ENCODE assay signal across 21 cellular contexts in the genomic region with DNA sequence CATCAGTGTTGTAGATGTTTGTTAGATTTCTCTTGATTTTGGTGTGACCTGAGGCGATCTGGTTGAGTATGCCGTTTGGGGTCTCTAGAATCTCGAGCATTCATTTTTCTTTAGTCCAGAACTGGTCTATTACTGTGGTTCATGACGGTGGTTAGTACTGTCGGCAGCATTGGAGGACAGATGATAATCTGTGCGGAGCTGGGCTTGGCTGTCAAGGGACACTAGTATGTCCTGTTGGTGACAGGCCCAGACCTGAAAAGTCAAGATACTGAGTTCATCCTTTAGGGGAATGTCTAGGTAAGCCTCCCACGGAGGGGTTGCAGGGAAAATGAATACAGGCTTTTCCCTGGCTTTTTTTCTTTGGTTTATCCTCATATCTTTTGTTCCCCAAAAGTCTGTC. TPM values are rescaled to one million over a fixed set of nuclear protein-coding genes. Genes with fewer than 3 reads are reported as not detected.
DNase-seq lines count a peak whose midpoint lies in the region; ATAC-seq, FAIRE-seq and TF ChIP-seq lines count a peak whose summit lies in the region.
"Had no signal": no experiment of that assay in that cellular context is flagged by ENCODE, and none has a peak within 500 bp of the region (broad histone marks: within the 10 kb centered on the region; RNA-seq: fewer than 3 reads in every experiment).

No MANE protein-coding gene starts in this region.

- CTCF ChIA-PET in activated CD4-positive, alpha-beta T cell treated with anti-CD3 and anti-CD28 coated beads, Interleukin-2, amount 10 ng/mL, durations not matched to agents 7 days and 5 days (lab: Charles Lee): interaction anchor here (0.8 to 0.9 kb wide), 2 partner anchors 9 to 14 kb away, joined by 3 read pairs; no protein-coding TSS in a partner anchor
- CTCF ChIA-PET in WTC11 (lab: Charles Lee): interaction anchor here (2.0 kb wide), 1 partner anchor 27 kb away, joined by 6 read pairs; no protein-coding TSS in a partner anchor

- H3K36me3 Mint-ChIP-seq in activated CD4-positive, alpha-beta T cell treated with anti-CD3 and anti-CD28 coated beads, Interleukin-2, amount 10 ng/mL, durations not matched to agents 24 days and 14 days (ENCODE audit: low read depth): peaks cover 9% of the 10 kb centered on the region
- H3K36me3 Mint-ChIP-seq in activated CD4-positive, alpha-beta T cell treated with anti-CD3 and anti-CD28 coated beads, Interleukin-2, amount 10 ng/mL, durations not matched to agents 7 days and 5 days (ENCODE audit: low read depth): peaks cover 13% of the 10 kb centered on the region
- H3K36me3 Mint-ChIP-seq in WTC11 (no peaks in the 10 kb centered on the region), immature natural killer cell (peaks cover 6 to 12% (median 8%) of the 10 kb centered on the region in 3 donors)

- H3K4me3 Mint-ChIP-seq in activated CD4-positive, alpha-beta T cell treated with anti-CD3 and anti-CD28 coated beads, Interleukin-2, amount 10 ng/mL, durations not matched to agents 24 days and 14 days: no peak overlapping the region
- no peak overlapping the region for H3K4me3 Mint-ChIP-seq in activated CD4-positive, alpha-beta T cell treated with anti-CD3 and anti-CD28 coated beads, Interleukin-2, amount 10 ng/mL, durations not matched to agents 7 days and 5 days
- no peak overlapping the region for H3K4me3 Mint-ChIP-seq in WTC11
- no peak overlapping the region for H3K4me3 Mint-ChIP-seq in immature natural killer cell
- H3K4me3 Mint-ChIP-seq: B cell; CD4-positive, alpha-beta T cell; CD8-positive, alpha-beta T cell had no signal

- no peaks in the 10 kb centered on the region for H3K27me3 Mint-ChIP-seq in activated CD4-positive, alpha-beta T cell treated with anti-CD3 and anti-CD28 coated beads, Interleukin-2, amount 10 ng/mL, durations not matched to agents 24 days and 14 days
- no peaks in the 10 kb centered on the region for H3K27me3 Mint-ChIP-seq in activated CD4-positive, alpha-beta T cell treated with anti-CD3 and anti-CD28 coated beads, Interleukin-2, amount 10 ng/mL, durations not matched to agents 7 days and 5 days
- no peaks in the 10 kb centered on the region for H3K27me3 Mint-ChIP-seq in WTC11 (ENCODE audit: low read depth)
- H3K27me3 Mint-ChIP-seq in immature natural killer cell (ENCODE audit: low read depth in 3 of 3): peaks cover 0 to 2% (median 0%) of the 10 kb centered on the region in 3 donors
- H3K27me3 Mint-ChIP-seq: B cell; CD4-positive, alpha-beta T cell had no signal

- POLR2A ChIA-PET in activated CD4-positive, alpha-beta T cell treated with anti-CD3 and anti-CD28 coated beads, Interleukin-2, amount 10 ng/mL, durations not matched to agents 7 days and 5 days (lab: Charles Lee): no interaction called here
- POLR2A ChIA-PET in WTC11 (lab: Charles Lee): no interaction called here

- ATAC-seq in WTC11: no peak
- no peak for ATAC-seq in HG02623 (IDR thresholded peaks at IDR 0.05; ENCODE audit: unreplicated experiment)
- ATAC-seq in HG03460 (IDR thresholded peaks at IDR 0.05; ENCODE audit: unreplicated experiment): no peak
- ATAC-seq: A549; CD8-positive, alpha-beta T cell had no signal

- no peak for DNase-seq in activated CD4-positive, alpha-beta T cell treated with anti-CD3 and anti-CD28 coated beads, Interleukin-2, amount 10 ng/mL, durations not matched to agents 24 days and 14 days
- DNase-seq in activated CD4-positive, alpha-beta T cell treated with anti-CD3 and anti-CD28 coated beads, Interleukin-2, amount 10 ng/mL, durations not matched to agents 7 days and 5 days: no peak
- no peak for DNase-seq in WTC11 (ENCODE audit: low spot score)
- DNase-seq in bronchial epithelial cell (ENCODE audit: low read depth): no peak
- DNase-seq in immature natural killer cell: no peak
- DNase-seq in KG1 (lab: John Stamatoyannopoulos, UW): no peak
- DNase-seq: AML-193; Caco-2; Calu3; CD4-positive, alpha-beta T cell; DMS79 treated with DMSO at 0.1 percent for 48 hours; GF-D8 had no signal

- H3K27me3 ChIP-seq in bronchial epithelial cell (ENCODE audit: control insufficient read depth, insufficient read depth, low read length): no peaks in the 10 kb centered on the region
- H3K27me3 ChIP-seq: BLaER1 treated with 17β-estradiol and CSF1 and Interleukin-3, amounts not matched to agents 10 nM and 100 nM had no signal

- peak; percentile 66 for FAIRE-seq in bronchial epithelial cell (lab: Jason Lieb, UNC)
- FAIRE-seq: A549, D721Med, G401.6, GM12891 had no signal

- H3K4me3 ChIP-seq in bronchial epithelial cell (ENCODE audit: low read depth, low read length): no peak overlapping the region
- H3K4me3 ChIP-seq: A549; BLaER1 treated with 17β-estradiol and CSF1 and Interleukin-3, amounts not matched to agents 10 nM and 100 nM had no signal

- TF ChIP-seq CTCF in WTC11 (IDR thresholded peaks at IDR 0.05): no peak
- no peak for TF ChIP-seq CTCF in bronchial epithelial cell (IDR thresholded peaks at IDR 0.05; ENCODE audit: insufficient read depth, low read length, severe bottlenecking)

- H3K36me3 ChIP-seq in bronchial epithelial cell (ENCODE audit: control insufficient read depth, insufficient read depth, low read length): peaks cover 4% of the 10 kb centered on the region

- peak overlapping the region; percentile 0 for H3K27ac Mint-ChIP-seq in activated CD4-positive, alpha-beta T cell treated with anti-CD3 and anti-CD28 coated beads, Interleukin-2, amount 10 ng/mL, durations not matched to agents 24 days and 14 days
- no peak overlapping the region for H3K27ac Mint-ChIP-seq in activated CD4-positive, alpha-beta T cell treated with anti-CD3 and anti-CD28 coated beads, Interleukin-2, amount 10 ng/mL, durations not matched to agents 7 days and 5 days
- H3K27ac Mint-ChIP-seq in WTC11 (peak overlapping the region; percentile 1; the same call in 1 of the 2 replicates), immature natural killer cell (peak overlapping the region in 4 of 6 donors; percentile 2 to 56 (median 5))
- H3K27ac Mint-ChIP-seq: B cell; CD4-positive, alpha-beta T cell; CD8-positive, alpha-beta T cell had no signal

- peaks cover 16% of the 10 kb centered on the region for H3K4me1 Mint-ChIP-seq in activated CD4-positive, alpha-beta T cell treated with anti-CD3 and anti-CD28 coated beads, Interleukin-2, amount 10 ng/mL, durations not matched to agents 24 days and 14 days
- peaks cover 4% of the 10 kb centered on the region for H3K4me1 Mint-ChIP-seq in activated CD4-positive, alpha-beta T cell treated with anti-CD3 and anti-CD28 coated beads, Interleukin-2, amount 10 ng/mL, durations not matched to agents 7 days and 5 days
- peaks cover 62% of the 10 kb centered on the region for H3K4me1 Mint-ChIP-seq in WTC11
- H3K4me1 Mint-ChIP-seq in immature natural killer cell: peaks cover 17 to 24% of the 10 kb centered on the region in 2 donors

- H3K9me3 Mint-ChIP-seq in activated CD4-positive, alpha-beta T cell treated with anti-CD3 and anti-CD28 coated beads, Interleukin-2, amount 10 ng/mL, durations not matched to agents 24 days and 14 days: no peaks in the 10 kb centered on the region
- H3K9me3 Mint-ChIP-seq in activated CD4-positive, alpha-beta T cell treated with anti-CD3 and anti-CD28 coated beads, Interleukin-2, amount 10 ng/mL, durations not matched to agents 7 days and 5 days: no peaks in the 10 kb centered on the region
- H3K9me3 Mint-ChIP-seq in WTC11: no peaks in the 10 kb centered on the region
- H3K9me3 Mint-ChIP-seq in immature natural killer cell: no peaks in the 10 kb centered on the region
- H3K9me3 Mint-ChIP-seq: CD4-positive, alpha-beta T cell; CD8-positive, alpha-beta T cell had no signal

- intact Hi-C loops in activated CD4-positive, alpha-beta T cell treated with anti-CD3 and anti-CD28 coated beads, Interleukin-2, amount 10 ng/mL, durations not matched to agents 24 days and 14 days (cut with micrococcal nuclease): no loop called here

TF ChIP-seq in WTC11, 78 proteins besides CTCF, POLR2A, EP300 and RAD21 (continues in another document):
- no peak for TF ChIP-seq NFE2L1 (CRISPR knock-in tag; IDR thresholded peaks at IDR 0.05)
- TF ChIP-seq, protein P1, sequence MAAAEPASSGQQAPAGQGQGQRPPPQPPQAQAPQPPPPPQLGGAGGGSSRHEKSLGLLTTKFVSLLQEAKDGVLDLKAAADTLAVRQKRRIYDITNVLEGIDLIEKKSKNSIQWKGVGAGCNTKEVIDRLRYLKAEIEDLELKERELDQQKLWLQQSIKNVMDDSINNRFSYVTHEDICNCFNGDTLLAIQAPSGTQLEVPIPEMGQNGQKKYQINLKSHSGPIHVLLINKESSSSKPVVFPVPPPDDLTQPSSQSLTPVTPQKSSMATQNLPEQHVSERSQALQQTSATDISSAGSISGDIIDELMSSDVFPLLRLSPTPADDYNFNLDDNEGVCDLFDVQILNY (CRISPR knock-in tag; IDR thresholded peaks at IDR 0.05): no peak
- TF ChIP-seq IRF2 (CRISPR knock-in tag; IDR thresholded peaks at IDR 0.05; ENCODE audit: borderline replicate concordance, low read depth): no peak
- no peak for TF ChIP-seq MYBL2 (CRISPR knock-in tag; IDR thresholded peaks at IDR 0.05)
- no peak for TF ChIP-seq NR2C2 (CRISPR knock-in tag; IDR thresholded peaks at IDR 0.05)
- no peak for TF ChIP-seq ESRRA (CRISPR knock-in tag; IDR thresholded peaks at IDR 0.05; ENCODE audit: borderline replicate concordance)

RNA-seq across cellular contexts. Expression of a gene that starts 59.8 kb away (rescaled TPM):
- total RNA-seq in activated CD4-positive, alpha-beta T cell treated with anti-CD3 and anti-CD28 coated beads, Interleukin-2, amount 10 ng/mL, durations not matched to agents 24 days and 14 days: 20.7 and 21.6 TPM in 2 replicates
- 10 to 100 TPM; 23.4 to 24.4 TPM for total RNA-seq in activated CD4-positive, alpha-beta T cell treated with anti-CD3 and anti-CD28 coated beads, Interleukin-2, amount 10 ng/mL, durations not matched to agents 7 days and 5 days
- 27.3 to 30.5 TPM (median 27.8 TPM) in 3 replicates for total RNA-seq in WTC11 (2021)
- 8.7 and 14.2 TPM in 2 replicates for total RNA-seq in bronchial epithelial cell
- polyA plus RNA-seq in immature natural killer cell: 1 to 10 TPM; 2.0 to 7.5 (median 4.1) TPM
